8 cellular contexts compared by ENCODE assay signal in the genomic region with DNA sequence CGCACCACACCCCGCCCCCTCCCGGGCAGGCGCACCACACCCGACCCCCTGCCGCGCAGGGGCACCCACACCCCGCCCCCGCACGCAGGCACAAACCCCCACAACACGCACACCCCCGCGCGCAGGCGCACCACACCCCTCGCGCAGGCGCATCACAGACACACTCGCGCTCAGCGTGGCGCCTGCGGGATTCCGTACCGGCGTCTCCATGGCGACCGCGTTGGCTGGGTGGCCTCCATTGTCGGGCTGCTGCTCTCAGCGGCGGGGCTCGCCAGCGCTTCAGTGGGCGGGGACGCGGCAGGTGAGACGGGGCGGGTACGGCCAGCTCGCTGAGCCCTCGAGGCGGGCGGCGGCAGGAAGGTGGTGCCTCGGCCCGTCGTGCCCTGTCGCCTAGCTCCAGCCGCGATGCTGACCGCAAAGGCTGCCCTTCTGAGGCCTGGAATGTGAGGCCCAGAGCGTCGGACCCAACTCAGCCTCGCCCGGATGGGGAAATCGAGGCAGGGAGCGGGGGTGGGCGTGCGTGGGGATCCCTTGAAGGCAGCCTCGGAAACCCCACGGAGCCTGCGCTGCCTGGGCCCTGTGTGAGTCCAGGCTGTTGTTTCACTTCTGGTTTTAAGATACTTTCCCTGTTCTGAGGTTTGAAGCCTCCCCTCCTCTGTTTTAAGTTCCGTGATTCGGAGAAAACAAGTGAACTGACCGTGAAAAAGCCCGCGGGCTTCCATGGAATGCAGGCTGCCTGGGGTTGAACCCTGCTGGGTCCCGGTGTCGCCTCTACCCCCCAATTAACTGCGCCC. TPM values are rescaled to one million over a fixed set of nuclear protein-coding genes. Genes with fewer than 3 reads are reported as not detected.
DNase-seq lines count a peak whose midpoint lies in the region; ATAC-seq and TF ChIP-seq lines count a peak whose summit lies in the region.

Gene LRRC27 (plus strand): TSS at position 238 of the 794 bp plus-strand sequence. CDS start 1,332 bp downstream, outside the sequence.

- peak; percentile 82 for ATAC-seq in HG03442 (IDR thresholded peaks at IDR 0.05; ENCODE audit: unreplicated experiment)
- peak; percentile 86 for ATAC-seq in activated CD4-positive, alpha-beta T cell treated with anti-CD3 and anti-CD28 coated beads for 36 hours

- peak; percentile 97 for DNase-seq in BE2C
- DNase-seq in GM19240 (ENCODE audit: insufficient read length, low spot score): peak; percentile 89
- peak; percentile 95 for DNase-seq in NCI-H510A (lab: John Stamatoyannopoulos, UW)
- peak; percentile 99 for DNase-seq in activated CD4-positive, alpha-beta T cell treated with anti-CD3 and anti-CD28 coated beads for 36 hours
- DNase-seq in choroid plexus epithelial cell (ENCODE audit: low read depth): peak; percentile 98
- DNase-seq in kidney tubule cell (ENCODE audit: low spot score): peak; percentile 98
- DNase-seq in stimulated activated CD4-positive, alpha-beta T cell treated with anti-CD3 and anti-CD28 coated beads, Interleukin-15, amount 100 ng/mL, for 48 hours (ENCODE audit: low read depth in 2 of 2): peak; percentile 95 to 97

- no peaks in the 10 kb centered on the region for H3K27me3 Mint-ChIP-seq in activated CD4-positive, alpha-beta T cell treated with anti-CD3 and anti-CD28 coated beads for 36 hours

- H3K4me3 ChIP-seq in BE2C (ENCODE audit: low read depth, low read length): peak within 1 kb of the TSS; percentile 92
- H3K4me3 ChIP-seq in choroid plexus epithelial cell (ENCODE audit: low read depth, low read length): peak within 1 kb of the TSS; percentile 93

- intact Hi-C loops in activated CD4-positive, alpha-beta T cell treated with anti-CD3 and anti-CD28 coated beads for 36 hours (cut with DNase I, micrococcal nuclease): loop anchor here (1.0 to 10.0 kb wide), 12 partner anchors 12 to 1043 kb away; partner anchors contain the start of genes INPP5A (in 2 of the 2), PPP2R2D (in 2 of the 2), BNIP3 (in 1 of the 2) and DPYSL4 (in 1 of the 2)

- peaks cover under 1% of the 10 kb centered on the region for H3K9me3 Mint-ChIP-seq in activated CD4-positive, alpha-beta T cell treated with anti-CD3 and anti-CD28 coated beads for 36 hours (ENCODE audit: low read depth)

- H3K36me3 Mint-ChIP-seq in activated CD4-positive, alpha-beta T cell treated with anti-CD3 and anti-CD28 coated beads for 36 hours (ENCODE audit: low read depth): peaks cover 31% of the 10 kb centered on the region

- CTCF ChIA-PET in activated CD4-positive, alpha-beta T cell treated with anti-CD3 and anti-CD28 coated beads for 36 hours (lab: Charles Lee): interaction anchor here (0.7 kb wide), 1 partner anchor 113 kb away, joined by 3 read pairs; no protein-coding TSS in a partner anchor

- peak within 1 kb of the TSS; percentile 81 for H3K27ac Mint-ChIP-seq in activated CD4-positive, alpha-beta T cell treated with anti-CD3 and anti-CD28 coated beads for 36 hours

- POLR2A ChIA-PET in activated CD4-positive, alpha-beta T cell treated with anti-CD3 and anti-CD28 coated beads for 36 hours (lab: Charles Lee): no interaction called here

- H3K36me3 ChIP-seq in BE2C: no peaks in the 10 kb centered on the region; the same call in 1 of the 2 replicates

- peaks cover 56% of the 10 kb centered on the region for H3K4me1 Mint-ChIP-seq in activated CD4-positive, alpha-beta T cell treated with anti-CD3 and anti-CD28 coated beads for 36 hours

- H3K4me1 ChIP-seq in BE2C: no peaks in the 10 kb centered on the region

- H3K9me3 ChIP-seq in BE2C: no peaks in the 10 kb centered on the region

- H3K4me3 Mint-ChIP-seq in activated CD4-positive, alpha-beta T cell treated with anti-CD3 and anti-CD28 coated beads for 36 hours: peak within 1 kb of the TSS; percentile 80

- TF ChIP-seq CTCF in BE2C (IDR thresholded peaks at IDR 0.05; ENCODE audit: low read depth, low read length): no peak
- TF ChIP-seq CTCF in choroid plexus epithelial cell (conservative IDR thresholded peaks at IDR 0.05; ENCODE audit: low read depth, low read length): no peak

- H3K27me3 ChIP-seq in BE2C: no peaks in the 10 kb centered on the region

RNA-seq across cellular contexts. Expression of gene LRRC27, which starts in this region (rescaled TPM):
- 5.0 TPM for polyA plus RNA-seq in BE2C (2012; ENCODE audit: insufficient read depth, insufficient read length, low read depth)
- total RNA-seq in activated CD4-positive, alpha-beta T cell treated with anti-CD3 and anti-CD28 coated beads for 36 hours: 1 to 10 TPM; 3.6 to 4.1 TPM

Comparison
In these comparisons a context has a peak if more than half of its experiments do, and no peak if none do; other contexts are left out.
1. Peak in every context shown above with its lines: DNase-seq, ATAC-seq and H3K4me3 ChIP-seq.